ENCODE assay signal across 31 cellular contexts in genomic region chr20:4663553-4663952, GRCh38. TPM values are rescaled to one million over a fixed set of nuclear protein-coding genes. Genes with fewer than 3 reads are reported as not detected.
"Had no signal": no experiment of that assay in that cellular context is flagged by ENCODE, and none has a peak within 500 bp of the region (broad histone marks: within the 10 kb centered on the region; RNA-seq: fewer than 3 reads in every experiment).

No MANE protein-coding gene starts in this region.

- H3K27ac Mint-ChIP-seq: endodermal cell, mesothelial cell of epicardium had no signal

- H3K4me1 Mint-ChIP-seq: endodermal cell had no signal

- FAIRE-seq: endometrium, islet of Langerhans, keratinocyte had no signal

- H3K36me3 ChIP-seq: esophagus squamous epithelium, gastrocnemius medialis, heart right ventricle, left lung, lower lobe of right lung had no signal

- H3K4me3 ChIP-seq: esophagus squamous epithelium, gastrocnemius medialis, heart right ventricle, left lung, lower lobe of right lung, mucosa of descending colon had no signal

- H3K36me3 Mint-ChIP-seq: mesothelial cell of epicardium; naive B cell; naive thymus-derived CD8-positive, alpha-beta T cell had no signal

- H3K4me1 ChIP-seq: gastrocnemius medialis had no signal

- H3K9me3 Mint-ChIP-seq: dendritic cell treated with granulocyte-macrophage colony-stimulating factor and Interleukin-4, amounts not matched to agents 40 ng/mL and 50 ng/mL, for 4 days; effector memory CD8-positive, alpha-beta T cell; naive thymus-derived CD8-positive, alpha-beta T cell had no signal

- ATAC-seq: effector memory CD8-positive, alpha-beta T cell; esophagus mucosa; gastrocnemius medialis; heart right ventricle; left cardiac atrium; left lung; left ventricle myocardium superior; lower lobe of right lung; mucosa of descending colon; naive thymus-derived CD8-positive, alpha-beta T cell had no signal

- H3K9me3 ChIP-seq: esophagus squamous epithelium, gastrocnemius medialis, heart right ventricle, left lung, lower lobe of right lung, mucosa of descending colon had no signal

- H3K27me3 ChIP-seq: gastrocnemius medialis, heart right ventricle, left lung had no signal

- DNase-seq: cortex of kidney; effector CD8-positive, alpha-beta T cell; effector memory CD8-positive, alpha-beta T cell; endodermal cell; erythroblast; esophagus squamous epithelium; foreskin fibroblast; foreskin melanocyte; gastrocnemius medialis; glutamatergic neuron; head of caudate nucleus; heart right ventricle; hippocampal formation; left cardiac atrium; left lung; left ventricle myocardium superior; lower lobe of right lung; mesenchymal stem cell; mucosa of descending colon; naive B cell; naive thymus-derived CD8-positive, alpha-beta T cell had no signal

- H3K27ac ChIP-seq: epithelial cell of prostate, esophagus squamous epithelium, gastrocnemius medialis, left lung, lower lobe of right lung had no signal

- H3K4me3 Mint-ChIP-seq: dendritic cell treated with granulocyte-macrophage colony-stimulating factor and Interleukin-4, amounts not matched to agents 40 ng/mL and 50 ng/mL, for 4 days; effector memory CD8-positive, alpha-beta T cell; endodermal cell; mesothelial cell of epicardium; naive B cell; naive thymus-derived CD8-positive, alpha-beta T cell had no signal

- H3K27me3 Mint-ChIP-seq: dendritic cell treated with granulocyte-macrophage colony-stimulating factor and Interleukin-4, amounts not matched to agents 40 ng/mL and 50 ng/mL, for 4 days; effector memory CD8-positive, alpha-beta T cell; naive thymus-derived CD8-positive, alpha-beta T cell had no signal

RNA-seq across cellular contexts. Expression of gene PRND, which starts 58.2 kb away (rescaled TPM):
- total RNA-seq: esophagus mucosa; esophagus squamous epithelium; gastrocnemius medialis; kidney epithelial cell; left cardiac atrium; left lung; left ventricle myocardium superior; lower lobe of right lung; mesenteric fat pad; mesothelial cell of epicardium; myocyte; naive thymus-derived CD8-positive, alpha-beta T cell had no signal
